Comparison of ENCODE assay signal across 9 cellular contexts in the genomic region with DNA sequence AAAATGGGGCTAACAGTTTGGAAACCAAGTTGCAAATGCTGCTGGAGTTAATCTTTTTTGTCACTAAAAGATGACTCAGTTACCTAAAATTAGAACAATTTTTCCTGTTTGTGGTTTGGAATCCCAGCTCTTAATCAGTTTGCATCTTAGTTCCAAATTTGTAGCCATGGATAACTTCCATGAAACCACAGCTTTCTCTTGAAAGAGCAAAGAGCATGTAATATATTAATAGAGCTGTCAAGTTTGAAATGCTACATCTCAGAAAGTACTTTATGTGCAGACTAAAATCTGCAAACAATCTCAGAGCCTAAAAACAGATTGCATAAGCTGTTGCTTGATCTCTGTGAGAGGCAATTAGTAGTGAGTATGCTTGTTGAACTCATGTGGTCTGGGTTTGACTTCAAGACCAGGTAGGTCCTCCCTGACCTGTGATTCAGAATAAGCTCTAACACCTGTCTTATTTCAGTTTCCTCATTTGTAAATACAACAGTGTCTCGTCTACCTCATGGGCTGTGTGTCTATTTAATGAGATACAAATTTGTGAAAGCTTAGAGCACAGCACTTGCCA. TPM values are rescaled to one million over a fixed set of nuclear protein-coding genes. Genes with fewer than 3 reads are reported as not detected.
DNase-seq lines count a peak whose midpoint lies in the region; ATAC-seq and TF ChIP-seq lines count a peak whose summit lies in the region.
"Had no signal": no experiment of that assay in that cellular context is flagged by ENCODE, and none has a peak within 500 bp of the region (broad histone marks: within the 10 kb centered on the region; RNA-seq: fewer than 3 reads in every experiment).

No MANE protein-coding gene starts in this region.

- WGBS in suprapubic skin, result 65% methylated on average over 1 of the region's 1 CpG

- peaks cover 21% of the 10 kb centered on the region for H3K36me3 ChIP-seq in suprapubic skin

- TF ChIP-seq POLR2A in suprapubic skin (IDR thresholded peaks at IDR 0.05) (no peak), GM18505 (IDR thresholded peaks at IDR 0.05; ENCODE audit: borderline replicate concordance, extremely low read depth, insufficient read depth, insufficient read length) (no peak)

- H3K9me3 ChIP-seq in suprapubic skin, result no peaks in the 10 kb centered on the region

- peaks cover 18% of the 10 kb centered on the region for H3K4me1 ChIP-seq in suprapubic skin

- no peaks in the 10 kb centered on the region for H3K27me3 ChIP-seq in suprapubic skin

- no peak overlapping the region for H3K27ac Mint-ChIP-seq in activated naive CD8-positive, alpha-beta T cell treated with anti-CD3 and anti-CD28 coated beads for 36 hours
- H3K27ac Mint-ChIP-seq: activated naive CD8-positive, alpha-beta T cell treated with anti-CD3 and anti-CD28 coated beads, Interleukin-2, amount 10 ng/mL, durations not matched to agents 7 days and 5 days had no signal

- peaks cover 16% of the 10 kb centered on the region for H3K4me1 Mint-ChIP-seq in activated naive CD8-positive, alpha-beta T cell treated with anti-CD3 and anti-CD28 coated beads for 36 hours

- peak; percentile 96 for DNase-seq in amniotic epithelial cell (ENCODE audit: low read depth)
- peak; percentile 43 for DNase-seq in hepatic stellate cell (ENCODE audit: low spot score)
- DNase-seq in suprapubic skin (ENCODE audit: low spot score in 2 of 2), result no peak
- DNase-seq in activated naive CD8-positive, alpha-beta T cell treated with anti-CD3 and anti-CD28 coated beads for 36 hours, result no peak
- no peak for DNase-seq in NCI-H2029 (lab: John Stamatoyannopoulos, UW)
- DNase-seq: activated naive CD8-positive, alpha-beta T cell treated with anti-CD3 and anti-CD28 coated beads, Interleukin-2, amount 10 ng/mL, durations not matched to agents 7 days and 5 days had no signal

- no peak overlapping the region for H3K27ac ChIP-seq in suprapubic skin

- no peaks in the 10 kb centered on the region for H3K27me3 Mint-ChIP-seq in activated naive CD8-positive, alpha-beta T cell treated with anti-CD3 and anti-CD28 coated beads for 36 hours
- H3K27me3 Mint-ChIP-seq: activated naive CD8-positive, alpha-beta T cell treated with anti-CD3 and anti-CD28 coated beads, Interleukin-2, amount 10 ng/mL, durations not matched to agents 7 days and 5 days had no signal

- H3K9me3 Mint-ChIP-seq in activated naive CD8-positive, alpha-beta T cell treated with anti-CD3 and anti-CD28 coated beads for 36 hours, result no peaks in the 10 kb centered on the region
- H3K9me3 Mint-ChIP-seq: activated naive CD8-positive, alpha-beta T cell treated with anti-CD3 and anti-CD28 coated beads, Interleukin-2, amount 10 ng/mL, durations not matched to agents 7 days and 5 days had no signal

- H3K4me3 ChIP-seq in suprapubic skin, result no peak overlapping the region

- H3K36me3 Mint-ChIP-seq in activated naive CD8-positive, alpha-beta T cell treated with anti-CD3 and anti-CD28 coated beads for 36 hours, result peaks cover 18% of the 10 kb centered on the region

- H3K4me3 Mint-ChIP-seq in activated naive CD8-positive, alpha-beta T cell treated with anti-CD3 and anti-CD28 coated beads for 36 hours, result no peak overlapping the region
- H3K4me3 Mint-ChIP-seq: activated naive CD8-positive, alpha-beta T cell treated with anti-CD3 and anti-CD28 coated beads, Interleukin-2, amount 10 ng/mL, durations not matched to agents 7 days and 5 days had no signal

- TF ChIP-seq CTCF in suprapubic skin (IDR thresholded peaks at IDR 0.05), result no peak

- ATAC-seq in GM21526 (IDR thresholded peaks at IDR 0.05; ENCODE audit: low FRiP score, unreplicated experiment) (peak; percentile 41), GM18505 (IDR thresholded peaks at IDR 0.05; ENCODE audit: unreplicated experiment) (no peak), HG03520 (IDR thresholded peaks at IDR 0.05; ENCODE audit: unreplicated experiment) (no peak)

- TF ChIP-seq EP300 in suprapubic skin (IDR thresholded peaks at IDR 0.05), result peak; percentile 63

RNA-seq across cellular contexts. Expression of a gene that starts 23.5 kb away (rescaled TPM):
- total RNA-seq in suprapubic skin, result 10 to 100 TPM in 2 of 4 donors, 1 to 10 TPM in 2; 8.4 to 22.9 (median 11.9) TPM
- 10 to 100 TPM; 16.9 to 17.0 TPM for total RNA-seq in activated naive CD8-positive, alpha-beta T cell treated with anti-CD3 and anti-CD28 coated beads for 36 hours

RNA-seq across cellular contexts. Expression of a gene that starts 59.5 kb away (rescaled TPM):
- 10 to 100 TPM in 2 of 4 donors, 1 to 10 TPM in 2; 3.9 to 15.8 (median 11.6) TPM for total RNA-seq in suprapubic skin
- 10 to 100 TPM; 11.8 to 14.2 TPM for total RNA-seq in activated naive CD8-positive, alpha-beta T cell treated with anti-CD3 and anti-CD28 coated beads for 36 hours

Comparison
In these comparisons a context has a peak if more than half of its experiments do, and no peak if none do; other contexts are left out.
1. DNase-seq: peak in amniotic epithelial cell (single experiment) and hepatic stellate cell (single experiment); none in suprapubic skin (0 of 2), activated naive CD8-positive, alpha-beta T cell treated with anti-CD3 and anti-CD28 coated beads for 36 hours (single experiment) and NCI-H2029 (single experiment).